ENCODE assay signal across 15 cellular contexts in genomic region chr3:197692641-197693040, GRCh38. TPM values are rescaled to one million over a fixed set of nuclear protein-coding genes. Genes with fewer than 3 reads are reported as not detected.
DNase-seq lines count a peak whose midpoint lies in the region; ATAC-seq and TF ChIP-seq lines count a peak whose summit lies in the region.
"Had no signal": no experiment of that assay in that cellular context is flagged by ENCODE, and none has a peak within 500 bp of the region (broad histone marks: within the 10 kb centered on the region; RNA-seq: fewer than 3 reads in every experiment).

No MANE protein-coding gene starts in this region.

- H3K4me2 ChIP-seq in GM23338 (no peak overlapping the region), smooth muscle cell (no peak overlapping the region)

- 89% methylated on average over 4 of the region's 4 CpGs for WGBS in smooth muscle cell (ENCODE audit: low lambda C conversion rate)

- H3K9me3 Mint-ChIP-seq in GM23338, result no peaks in the 10 kb centered on the region
- H3K9me3 Mint-ChIP-seq in WTC11, result 0 out of 2 replicates have a peak, but pooled peaks cover 3% of the 10 kb centered on the region
- H3K9me3 Mint-ChIP-seq: activated naive CD4-positive, alpha-beta T cell treated with anti-CD3 and anti-CD28 coated beads, Interleukin-2, amount 50 U/mL, for 72 hours had no signal

- CTCF ChIA-PET in WTC11 (lab: Charles Lee), result interaction anchor here (1.2 kb wide), 1 partner anchor 93 kb away, joined by 3 read pairs; no protein-coding TSS in a partner anchor

- no peak overlapping the region for H3K9ac ChIP-seq in smooth muscle cell (ENCODE audit: low read depth)

- H2AFZ ChIP-seq in GM23338 (no peak overlapping the region), smooth muscle cell (ENCODE audit: low read depth) (no peak overlapping the region)

- H3K27me3 ChIP-seq in GM23338 (ENCODE audit: insufficient read depth) (no peaks in the 10 kb centered on the region), lower lobe of right lung (ENCODE audit: low read depth) (no peaks in the 10 kb centered on the region), smooth muscle cell (ENCODE audit: low read depth) (no peaks in the 10 kb centered on the region)

- H3K79me2 ChIP-seq in GM23338 (replicated peaks; ENCODE audit: insufficient read depth), result no peaks in the 10 kb centered on the region
- no peaks in the 10 kb centered on the region for H3K79me2 ChIP-seq in smooth muscle cell (ENCODE audit: low read depth)

- H3K36me3 ChIP-seq in GM23338 (ENCODE audit: insufficient read depth) (peaks cover 11% of the 10 kb centered on the region; the same call in 1 of the 2 replicates), lower lobe of right lung (peaks cover 88% of the 10 kb centered on the region), smooth muscle cell (ENCODE audit: low read depth) (no peaks in the 10 kb centered on the region)

- H3K27me3 Mint-ChIP-seq in GM23338 (ENCODE audit: insufficient read depth, low read depth, poor library complexity) (no peaks in the 10 kb centered on the region), WTC11 (ENCODE audit: low read depth) (no peaks in the 10 kb centered on the region)
- H3K27me3 Mint-ChIP-seq: progenitor cell of endocrine pancreas had no signal

- H3K4me3 Mint-ChIP-seq in GM23338, result no peak overlapping the region
- no peak overlapping the region for H3K4me3 Mint-ChIP-seq in WTC11

- H3K4me1 Mint-ChIP-seq in GM23338 (peaks cover 17% of the 10 kb centered on the region), WTC11 (peaks cover 23% of the 10 kb centered on the region)

- intact Hi-C loops in lower lobe of right lung (cut with DNase I), result no loop called here

- H3K9me3 ChIP-seq in lower lobe of right lung (no peaks in the 10 kb centered on the region), smooth muscle cell (replicated peaks; ENCODE audit: low read depth) (no peaks in the 10 kb centered on the region)

- H3K27ac ChIP-seq in GM23338 (ENCODE audit: low read depth) (no peak overlapping the region), lower lobe of right lung (no peak overlapping the region), smooth muscle cell (ENCODE audit: low read depth) (no peak overlapping the region)

- H4K20me1 ChIP-seq in GM23338 (replicated peaks; ENCODE audit: insufficient read depth) (no peaks in the 10 kb centered on the region), smooth muscle cell (ENCODE audit: low read depth) (no peaks in the 10 kb centered on the region)

- peak; percentile 53 for DNase-seq in CD1c-positive myeloid dendritic cell (ENCODE audit: extremely low spot score)
- DNase-seq in GM23338 (ENCODE audit: low spot score), result no peak
- DNase-seq in WTC11 (ENCODE audit: low spot score), result no peak
- DNase-seq in lower lobe of right lung, result no peak
- DNase-seq in smooth muscle cell (lab: John Stamatoyannopoulos, UW; ENCODE audit: unreplicated experiment), result no peak
- DNase-seq in NCI-H82 (lab: John Stamatoyannopoulos, UW), result no peak
- DNase-seq: activated CD8-positive, alpha-beta memory T cell treated with anti-CD3 and anti-CD28 coated beads for 24 hours; central memory CD4-positive, alpha-beta T cell; left cardiac atrium; NCI-H1436 treated with DMSO at 0.1 percent for 48 hours; stimulated activated CD4-positive, alpha-beta T cell treated with anti-CD3 and anti-CD28 coated beads, Interleukin-2, amount 100 ng/mL, for 24 hours; T1000 had no signal

- H3K9me2 ChIP-seq in GM23338 (ENCODE audit: insufficient read depth), result no peaks in the 10 kb centered on the region

- H3K27ac Mint-ChIP-seq in GM23338 (peak overlapping the region; percentile 11; the same call in 1 of the 2 replicates), WTC11 (peak overlapping the region; percentile 9)
- H3K27ac Mint-ChIP-seq: progenitor cell of endocrine pancreas had no signal

- H3K4me1 ChIP-seq in GM23338 (ENCODE audit: insufficient read depth) (no peaks in the 10 kb centered on the region), lower lobe of right lung (no peaks in the 10 kb centered on the region), smooth muscle cell (ENCODE audit: low read depth) (no peaks in the 10 kb centered on the region)

- peaks cover 24% of the 10 kb centered on the region for H3K36me3 Mint-ChIP-seq in GM23338 (ENCODE audit: low read depth)
- peaks cover 49% of the 10 kb centered on the region for H3K36me3 Mint-ChIP-seq in WTC11

- H3K4me3 ChIP-seq in GM23338 (no peak overlapping the region), lower lobe of right lung (no peak overlapping the region), smooth muscle cell (no peak overlapping the region)

- TF ChIP-seq CTCF in GM23338 (conservative IDR thresholded peaks at IDR 0.05; ENCODE audit: low read depth in 2 of 2) (no peak), WTC11 (IDR thresholded peaks at IDR 0.05) (no peak), lower lobe of right lung (IDR thresholded peaks at IDR 0.05) (no peak), smooth muscle cell (IDR thresholded peaks at IDR 0.05; ENCODE audit: borderline replicate concordance, insufficient read depth, poor library complexity, severe bottlenecking) (no peak)

- POLR2A ChIA-PET in WTC11 (lab: Charles Lee), result no interaction called here

- H3F3A ChIP-seq in GM23338 (replicated peaks; ENCODE audit: low read depth) (no peaks in the 10 kb centered on the region), smooth muscle cell (ENCODE audit: low read depth) (no peaks in the 10 kb centered on the region)

- ATAC-seq in GM23338 (no peak), WTC11 (no peak), lower lobe of right lung (peak; percentile 41 to 46), GM21619 (IDR thresholded peaks at IDR 0.05; ENCODE audit: unreplicated experiment) (no peak)
- ATAC-seq: activated naive CD4-positive, alpha-beta T cell treated with anti-CD3 and anti-CD28 coated beads, Interleukin-2, amount 50 U/mL, for 72 hours; left cardiac atrium had no signal

TF ChIP-seq in GM23338, 12 proteins besides CTCF, POLR2A, EP300 and RAD21 (continues in another document):
- TF ChIP-seq EZH2 (IDR thresholded peaks at IDR 0.05; ENCODE audit: low read depth, unreplicated experiment) (no peak), NANOG (IDR thresholded peaks at IDR 0.05; ENCODE audit: borderline replicate concordance) (no peak)

TF ChIP-seq in WTC11, 78 proteins besides CTCF, POLR2A, EP300 and RAD21 (continues in another document):
- TF ChIP-seq JAZF1 (CRISPR knock-in tag; IDR thresholded peaks at IDR 0.05) (no peak), RELA (CRISPR knock-in tag; IDR thresholded peaks at IDR 0.05; ENCODE audit: borderline replicate concordance) (no peak), CDX4 (CRISPR knock-in tag; IDR thresholded peaks at IDR 0.05; ENCODE audit: borderline replicate concordance) (no peak), ZNF396 (CRISPR knock-in tag; IDR thresholded peaks at IDR 0.05; ENCODE audit: borderline replicate concordance) (no peak), ZNF671 (CRISPR knock-in tag; IDR thresholded peaks at IDR 0.05) (no peak), ESRRA (CRISPR knock-in tag; IDR thresholded peaks at IDR 0.05; ENCODE audit: borderline replicate concordance) (no peak), TCF7 (CRISPR knock-in tag; IDR thresholded peaks at IDR 0.05; ENCODE audit: low read depth) (no peak), ATF6 (CRISPR knock-in tag; IDR thresholded peaks at IDR 0.05) (no peak), ZNF425 (CRISPR knock-in tag; conservative IDR thresholded peaks at IDR 0.05) (no peak)

RNA-seq across cellular contexts. Expression of gene RUBCN, which starts 44.1 kb away (rescaled TPM):
- total RNA-seq in GM23338 (2014; rRNA removed; shearing (Covaris generic)), result 23.8 and 33.2 TPM in 2 replicates
- 11.3 and 13.1 TPM in 2 replicates for polyA plus RNA-seq in GM23338 (2016; fragmentation: Nextera tagmentation; extraction: Ambion mirVana)
- 21.8 to 22.9 TPM (median 22.9 TPM) in 3 replicates for total RNA-seq in WTC11 (2021)
- 33.1 TPM for total RNA-seq in lower lobe of right lung
- 6.0 and 7.5 TPM in 2 replicates for total RNA-seq in smooth muscle cell
- polyA plus RNA-seq in smooth muscle cell, result 8.3 and 10.5 TPM in 2 replicates

RNA-seq across cellular contexts. Expression of gene FYTTD1, which starts 57.0 kb away (rescaled TPM):
- 13.7 and 24.7 TPM in 2 replicates for total RNA-seq in GM23338 (2014; rRNA removed; shearing (Covaris generic))
- polyA plus RNA-seq in GM23338 (2016; fragmentation: Nextera tagmentation; extraction: Ambion mirVana) (14.0 and 14.8 TPM in 2 replicates), smooth muscle cell (33.2 and 40.7 TPM in 2 replicates)
- total RNA-seq in WTC11 (2021) (21.4 to 24.5 TPM (median 23.7 TPM) in 3 replicates), lower lobe of right lung (37.7 TPM), smooth muscle cell (32.7 and 78.1 TPM in 2 replicates)

Comparison
In these comparisons a context has a peak if more than half of its experiments do, and no peak if none do; other contexts are left out.
1. ATAC-seq: peak in lower lobe of right lung (2 of 2); none in GM23338 (single experiment), WTC11 (single experiment) and GM21619 (single experiment).